19 cellular contexts compared by ENCODE assay signal in the genomic region with DNA sequence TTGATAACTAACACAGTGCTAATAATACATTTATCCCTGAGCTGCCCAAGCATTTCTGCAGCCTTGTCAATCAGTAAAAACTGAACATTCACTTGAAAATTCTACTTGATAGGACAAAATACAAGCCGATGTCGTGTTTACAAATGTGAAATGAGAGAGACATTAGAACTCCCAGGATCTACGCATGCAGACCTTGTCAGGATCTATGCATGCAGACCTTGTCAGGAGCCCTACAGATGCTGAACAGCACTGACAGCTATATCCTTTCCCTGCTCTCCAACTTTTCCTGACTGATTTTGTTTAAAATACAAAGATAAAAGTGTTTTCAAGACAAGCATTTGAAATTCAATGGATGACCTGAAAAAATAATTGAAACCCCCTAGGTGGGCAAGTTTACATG. TPM values are rescaled to one million over a fixed set of nuclear protein-coding genes. Genes with fewer than 3 reads are reported as not detected.
"Had no signal": no experiment of that assay in that cellular context is flagged by ENCODE, and none has a peak within 500 bp of the region (broad histone marks: within the 10 kb centered on the region; RNA-seq: fewer than 3 reads in every experiment).

No MANE protein-coding gene starts in this region.

- H3K27ac Mint-ChIP-seq: activated CD8-positive, alpha-beta T cell treated with anti-CD3 and anti-CD28 coated beads, Interleukin-2, amount 10 ng/mL, durations not matched to agents 7 days and 5 days; activated naive CD4-positive, alpha-beta T cell treated with anti-CD3 and anti-CD28 coated beads for 36 hours; activated naive CD8-positive, alpha-beta T cell treated with anti-CD3 and anti-CD28 coated beads for 36 hours; T-helper 1 cell treated with Interleukin-12 subunit alpha and Interleukin-12 subunit beta and Interleukin-4 antibody, amounts not matched to agents 30 μg/mL and 1 μg/mL, for 36 hours; WTC11 had no signal

- DNase-seq: activated CD4-positive, alpha-beta T cell treated with anti-CD3 and anti-CD28 coated beads for 48 hours; activated CD4-positive, alpha-beta T cell treated with anti-CD3 and anti-CD28 coated beads, Interleukin-2, amount 50 U/mL, for 4 hours; activated CD4-positive, CD25-positive, alpha-beta regulatory T cell treated with anti-CD3 and anti-CD28 coated beads, Interleukin-2, amount 50 U/mL, for 72 hours; activated CD8-positive, alpha-beta memory T cell treated with anti-CD3 and anti-CD28 coated beads, Interleukin-2, amount 50 U/mL, for 48 hours; activated CD8-positive, alpha-beta T cell treated with anti-CD3 and anti-CD28 coated beads, Interleukin-2, amount 10 ng/mL, durations not matched to agents 7 days and 5 days; activated effector memory CD4-positive, alpha-beta T cell treated with anti-CD3 and anti-CD28 coated beads, Interleukin-2, amount 50 U/mL, for 16 hours; activated naive CD4-positive, alpha-beta T cell treated with anti-CD3 and anti-CD28 coated beads for 36 hours; activated naive CD8-positive, alpha-beta T cell treated with anti-CD3 and anti-CD28 coated beads for 36 hours; activated T-cell treated with anti-CD3 and anti-CD28 coated beads, Interleukin-2, amount 50 U/mL, for 1 hour; brain microvascular endothelial cell; Kasumi-1; KBM-7; NCI-H2227 treated with DMSO at 0.1 percent for 48 hours; NCI-H526 treated with DMSO at 0.1 percent for 48 hours; PC-3 had no signal

- ATAC-seq: activated CD8-positive, alpha-beta T cell treated with anti-CD3 and anti-CD28 coated beads, Interleukin-2, amount 10 ng/mL, durations not matched to agents 7 days and 5 days; PC-3 had no signal

- H3K27me3 ChIP-seq: brain microvascular endothelial cell, cardiac muscle cell had no signal

- H3K36me3 ChIP-seq: brain microvascular endothelial cell, cardiac muscle cell had no signal

- H3K27me3 Mint-ChIP-seq: activated naive CD8-positive, alpha-beta T cell treated with anti-CD3 and anti-CD28 coated beads for 36 hours had no signal

- H3K4me3 Mint-ChIP-seq: activated CD8-positive, alpha-beta T cell treated with anti-CD3 and anti-CD28 coated beads, Interleukin-2, amount 10 ng/mL, durations not matched to agents 7 days and 5 days; activated naive CD4-positive, alpha-beta T cell treated with anti-CD3 and anti-CD28 coated beads for 36 hours; activated naive CD8-positive, alpha-beta T cell treated with anti-CD3 and anti-CD28 coated beads for 36 hours; T-helper 1 cell treated with Interleukin-12 subunit alpha and Interleukin-12 subunit beta and Interleukin-4 antibody, amounts not matched to agents 30 μg/mL and 1 μg/mL, for 36 hours; WTC11 had no signal

- H3K4me1 Mint-ChIP-seq: activated naive CD8-positive, alpha-beta T cell treated with anti-CD3 and anti-CD28 coated beads for 36 hours had no signal

- H3K9me3 Mint-ChIP-seq: activated naive CD4-positive, alpha-beta T cell treated with anti-CD3 and anti-CD28 coated beads for 36 hours; activated naive CD8-positive, alpha-beta T cell treated with anti-CD3 and anti-CD28 coated beads for 36 hours; T-helper 1 cell treated with Interleukin-12 subunit alpha and Interleukin-12 subunit beta and Interleukin-4 antibody, amounts not matched to agents 30 μg/mL and 1 μg/mL, for 36 hours; WTC11 had no signal

- FAIRE-seq: RCC 7860 had no signal

- H3K4me3 ChIP-seq: cardiac muscle cell had no signal

- H3K36me3 Mint-ChIP-seq: activated naive CD8-positive, alpha-beta T cell treated with anti-CD3 and anti-CD28 coated beads for 36 hours had no signal

- H3K27ac ChIP-seq: brain microvascular endothelial cell, cardiac muscle cell had no signal

RNA-seq across cellular contexts. Expression of a gene that starts 28.9 kb away (rescaled TPM):
- total RNA-seq: activated CD8-positive, alpha-beta T cell treated with anti-CD3 and anti-CD28 coated beads, Interleukin-2, amount 10 ng/mL, durations not matched to agents 7 days and 5 days; cardiac muscle cell had no signal
- polyA plus RNA-seq: cardiac muscle cell had no signal
